In the genomic region with DNA sequence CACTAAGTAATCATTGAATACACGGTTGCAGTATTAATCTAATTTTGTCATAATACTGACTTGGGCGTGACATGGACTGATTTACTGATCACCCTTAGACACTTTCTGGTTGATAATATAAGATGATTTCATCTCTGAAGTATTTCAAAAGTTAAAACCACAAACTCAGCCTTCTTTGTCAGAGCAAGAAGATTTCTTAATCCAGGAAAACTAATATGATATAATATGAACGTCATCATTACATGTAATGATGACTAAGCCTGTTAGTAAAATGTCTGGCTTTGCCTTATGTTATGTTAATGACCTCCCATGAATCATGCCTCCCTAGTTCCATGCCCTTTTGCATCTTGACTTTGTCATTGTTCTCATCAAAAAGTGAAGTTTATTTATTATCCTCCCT, we compare ENCODE assay signal across 17 cellular contexts.
A peak's percentile ranks its signal among the peaks of the same experiment; 100 is the strongest.
DNase-seq lines count a peak whose midpoint lies in the region; ATAC-seq and TF ChIP-seq lines count a peak whose summit lies in the region.
"Had no signal": no experiment of that assay in that cellular context is flagged by ENCODE, and none has a peak within 500 bp of the region (broad histone marks: within the 10 kb centered on the region; RNA-seq: fewer than 3 reads in every experiment).

No MANE protein-coding gene starts in this region.

- H3K27me3 Mint-ChIP-seq in activated T-helper 17 cell treated with anti-CD3 and anti-CD28 coated beads, Interleukin-2, amount 50 U/mL, for 72 hours: no peaks in the 10 kb centered on the region

- no peak overlapping the region for H3K14ac ChIP-seq in neuronal stem cell (ENCODE audit: low read length)

- H3K4me1 ChIP-seq in neuronal stem cell (ENCODE audit: control insufficient read depth in 2 of 2, insufficient read depth in 1 of 2, low read depth in 1 of 2, low read length in 2 of 2) (no peaks in the 10 kb centered on the region), stomach (no peaks in the 10 kb centered on the region)
- H3K4me1 ChIP-seq: prostate gland, upper lobe of right lung had no signal

- no peak overlapping the region for H3K27ac ChIP-seq in neuronal stem cell (replicated peaks; ENCODE audit: low read length)
- H3K27ac ChIP-seq in stomach: no peak overlapping the region
- H3K27ac ChIP-seq: prostate gland, upper lobe of right lung had no signal

- H3K27ac Mint-ChIP-seq in activated T-helper 17 cell treated with anti-CD3 and anti-CD28 coated beads, Interleukin-2, amount 50 U/mL, for 72 hours: no peak overlapping the region
- H3K27ac Mint-ChIP-seq: activated naive CD4-positive, alpha-beta T cell treated with anti-CD3 and anti-CD28 coated beads, Interleukin-2, amount 50 U/mL, for 72 hours; WTC11 had no signal

- H3K9me3 Mint-ChIP-seq in activated T-helper 17 cell treated with anti-CD3 and anti-CD28 coated beads, Interleukin-2, amount 50 U/mL, for 72 hours: peaks cover 15% of the 10 kb centered on the region

- H2BK12ac ChIP-seq in neuronal stem cell (ENCODE audit: low read length): no peak overlapping the region

- no peaks in the 10 kb centered on the region for H3K36me3 Mint-ChIP-seq in activated T-helper 17 cell treated with anti-CD3 and anti-CD28 coated beads, Interleukin-2, amount 50 U/mL, for 72 hours (ENCODE audit: low read depth)
- H3K36me3 Mint-ChIP-seq: activated naive CD4-positive, alpha-beta T cell treated with anti-CD3 and anti-CD28 coated beads, Interleukin-2, amount 50 U/mL, for 72 hours; WTC11 had no signal

- H3K18ac ChIP-seq in neuronal stem cell (ENCODE audit: low read length): no peak overlapping the region

- TF ChIP-seq EP300 in stomach (IDR thresholded peaks at IDR 0.05): no peak

- no CpG with 5 or more reads among the region's 3 CpGs for WGBS in neuronal stem cell (ENCODE audit: extremely low coverage in 2 of 2, insufficient read length in 2 of 2, insufficient replicate concordance in 1 of 2), 2 donors
- 73 to 79% (median 75%) methylated on average over 3 of the region's 3 CpGs for WGBS in stomach, 5 donors

- intact Hi-C loops in stomach (cut with DNase I; ENCODE audit: low total_unique reads): no loop called here

- peak overlapping the region; percentile 41 for H2AFZ ChIP-seq in neuronal stem cell (ENCODE audit: low read length)

- CTCF ChIA-PET in BJ (lab: Yijun Ruan, JAX): no interaction called here

- H3K23ac ChIP-seq in neuronal stem cell (ENCODE audit: low read depth, low read length, poor library complexity): no peak overlapping the region

- H3K79me1 ChIP-seq in neuronal stem cell (ENCODE audit: low read depth, low read length): no peaks in the 10 kb centered on the region

- H3K4me3 ChIP-seq in BJ (ENCODE audit: low read depth, low read length) (no peak overlapping the region), epithelial cell of esophagus (ENCODE audit: low read length) (no peak overlapping the region), neuronal stem cell (ENCODE audit: low read length in 2 of 2) (no peak overlapping the region), stomach (no peak overlapping the region)
- H3K4me3 ChIP-seq: prostate gland, upper lobe of right lung had no signal

- H2BK15ac ChIP-seq in neuronal stem cell (ENCODE audit: low read length): no peak overlapping the region

- POLR2A ChIA-PET in BJ (lab: Charles Lee): no interaction called here

- no peaks in the 10 kb centered on the region for H3K4me1 Mint-ChIP-seq in activated T-helper 17 cell treated with anti-CD3 and anti-CD28 coated beads, Interleukin-2, amount 50 U/mL, for 72 hours

- no peaks in the 10 kb centered on the region for H3K27me3 ChIP-seq in BJ (ENCODE audit: control insufficient read depth, insufficient read depth, low read length)
- H3K27me3 ChIP-seq in neuronal stem cell (ENCODE audit: control insufficient read depth in 3 of 3, insufficient read depth in 3 of 3, low read depth in 1 of 3, low read length in 3 of 3): no peaks in the 10 kb centered on the region
- H3K27me3 ChIP-seq in stomach: no peaks in the 10 kb centered on the region
- H3K27me3 ChIP-seq: upper lobe of right lung had no signal

- H3K4me3 Mint-ChIP-seq in activated T-helper 17 cell treated with anti-CD3 and anti-CD28 coated beads, Interleukin-2, amount 50 U/mL, for 72 hours: no peak overlapping the region
- H3K4me3 Mint-ChIP-seq: WTC11 had no signal

- H2BK5ac ChIP-seq in neuronal stem cell (ENCODE audit: low read length): no peak overlapping the region

- H3K4ac ChIP-seq in neuronal stem cell (ENCODE audit: low read length): no peak overlapping the region

- no peak overlapping the region for H2BK120ac ChIP-seq in neuronal stem cell (ENCODE audit: low read depth, low read length)

- H2AK5ac ChIP-seq in neuronal stem cell (ENCODE audit: low read depth, low read length): no peak overlapping the region

- DNase-seq in BJ (ENCODE audit: low read depth) (peak; percentile 3), NCI-H226 (peak; percentile 87), epithelial cell of esophagus (ENCODE audit: low read depth) (peak; percentile 89), neuronal stem cell (ENCODE audit: low spot score) (no peak), stomach (no peak), RPMI8226 (no peak)
- no peak for DNase-seq in stimulated activated CD4-positive, alpha-beta T cell treated with anti-CD3 and anti-CD28 coated beads, Interleukin-12 subunit alpha, Interleukin-12 subunit beta, amount 100 ng/mL, for 4 hours
- DNase-seq: GF-D8; H7; MM.1S; stimulated activated CD4-positive, alpha-beta T cell treated with anti-CD3 and anti-CD28 coated beads, Interleukin-1b, Interleukin-23, amount 100 ng/mL, for 48 hours; stimulated activated CD8-positive, alpha-beta memory T cell treated with anti-CD3 and anti-CD28 coated beads, Interleukin-4, amount 100 ng/mL, for 48 hours; upper lobe of right lung had no signal

- H4K8ac ChIP-seq in neuronal stem cell (ENCODE audit: low read depth, low read length): no peak overlapping the region

- H3K36me3 ChIP-seq in BJ (ENCODE audit: control insufficient read depth, insufficient read depth, low read length): no peaks in the 10 kb centered on the region
- no peaks in the 10 kb centered on the region for H3K36me3 ChIP-seq in neuronal stem cell (replicated peaks in 1 of 2; ENCODE audit: control insufficient read depth in 2 of 2, insufficient read depth in 2 of 2, low read length in 2 of 2)
- no peaks in the 10 kb centered on the region for H3K36me3 ChIP-seq in stomach
- H3K36me3 ChIP-seq: prostate gland, upper lobe of right lung had no signal

- H3K9ac ChIP-seq in neuronal stem cell (ENCODE audit: low read depth, low read length, poor library complexity): no peak overlapping the region

- no peak for TF ChIP-seq CTCF in BJ (IDR thresholded peaks at IDR 0.05; ENCODE audit: insufficient read depth, low read depth, low read length)
- TF ChIP-seq CTCF in epithelial cell of esophagus (IDR thresholded peaks at IDR 0.05; ENCODE audit: insufficient read depth, low read depth, low read length, missing control alignments): no peak
- no peak for TF ChIP-seq CTCF in stomach (IDR thresholded peaks at IDR 0.05)

- ATAC-seq in activated T-helper 17 cell treated with anti-CD3 and anti-CD28 coated beads, Interleukin-2, amount 50 U/mL, for 72 hours (replicated peaks): no peak
- ATAC-seq: activated naive CD4-positive, alpha-beta T cell treated with anti-CD3 and anti-CD28 coated beads, Interleukin-2, amount 50 U/mL, for 72 hours; upper lobe of right lung; WTC11 had no signal

- H4K91ac ChIP-seq in neuronal stem cell (ENCODE audit: low read depth, low read length, poor library complexity): no peak overlapping the region

- H3K4me2 ChIP-seq in neuronal stem cell (ENCODE audit: insufficient read depth, low read length, poor library complexity, severe bottlenecking): no peak overlapping the region

- TF ChIP-seq POLR2A in stomach (IDR thresholded peaks at IDR 0.05): no peak

- H3K9me3 ChIP-seq in neuronal stem cell (replicated peaks in 1 of 2; ENCODE audit: control insufficient read depth in 2 of 2, insufficient read depth in 1 of 2, low read depth in 1 of 2, low read length in 2 of 2) (no peaks in the 10 kb centered on the region), stomach (no peaks in the 10 kb centered on the region)
- H3K9me3 ChIP-seq: prostate gland, upper lobe of right lung had no signal

Comparison
In these comparisons a context has a peak if more than half of its experiments do, and no peak if none do; other contexts are left out.
1. DNase-seq: peak in BJ (single experiment), NCI-H226 (single experiment) and epithelial cell of esophagus (single experiment); none in neuronal stem cell (single experiment), stomach (single experiment), RPMI8226 (single experiment) and stimulated activated CD4-positive, alpha-beta T cell treated with anti-CD3 and anti-CD28 coated beads, Interleukin-12 subunit alpha, Interleukin-12 subunit beta, amount 100 ng/mL, for 4 hours (single experiment).